Comparison of ENCODE assay signal across 13 cellular contexts in genomic region chr19:49588370-49589122, GRCh38. TPM values are rescaled to one million over a fixed set of nuclear protein-coding genes. Genes with fewer than 3 reads are reported as not detected.
A peak's percentile ranks its signal among the peaks of the same experiment; 100 is the strongest.
DNase-seq lines count a peak whose midpoint lies in the region; ATAC-seq, FAIRE-seq and TF ChIP-seq lines count a peak whose summit lies in the region.
"Had no signal": no experiment of that assay in that cellular context is flagged by ENCODE, and none has a peak within 500 bp of the region (broad histone marks: within the 10 kb centered on the region; RNA-seq: fewer than 3 reads in every experiment).

No MANE protein-coding gene starts in this region.

- H3K14ac ChIP-seq in mesenchymal stem cell (ENCODE audit: low read length in 2 of 2) = no peak overlapping the region

- no peak overlapping the region for H3K4me3 Mint-ChIP-seq in activated CD8-positive, alpha-beta T cell treated with anti-CD3 and anti-CD28 coated beads for 36 hours
- peak overlapping the region; percentile 29 for H3K4me3 Mint-ChIP-seq in type B pancreatic cell

- no peak overlapping the region for H2BK15ac ChIP-seq in mesenchymal stem cell (ENCODE audit: low read depth, poor library complexity, severe bottlenecking)

- H3K36me3 Mint-ChIP-seq in activated CD8-positive, alpha-beta T cell treated with anti-CD3 and anti-CD28 coated beads for 36 hours (ENCODE audit: low read depth) = peaks cover 1% of the 10 kb centered on the region
- H3K36me3 Mint-ChIP-seq in type B pancreatic cell = peaks cover 3% of the 10 kb centered on the region

- DNase-seq in cardiac muscle cell (ENCODE audit: low read depth in 1 of 2, low spot score in 1 of 2) (no peak), left cardiac atrium (no peak), mesenchymal stem cell (no peak), type B pancreatic cell (ENCODE audit: extremely low spot score, unreplicated experiment) (no peak), D721Med (ENCODE audit: insufficient read length, low spot score) (no peak), NCI-H2227 (lab: John Stamatoyannopoulos, UW; ENCODE audit: unreplicated experiment) (no peak), UCSD-AML1 (lab: John Stamatoyannopoulos, UW; ENCODE audit: unreplicated experiment) (no peak)
- DNase-seq in activated CD8-positive, alpha-beta T cell treated with anti-CD3 and anti-CD28 coated beads for 36 hours = peak; percentile 75
- DNase-seq: DND-41, NCI-H1417, NCI-H526 had no signal

- no peaks in the 10 kb centered on the region for H3K79me1 ChIP-seq in mesenchymal stem cell (replicated peaks; ENCODE audit: low read length, poor library complexity, severe bottlenecking)

- H2BK5ac ChIP-seq in mesenchymal stem cell (ENCODE audit: low read depth, low read length, poor library complexity, severe bottlenecking) = no peak overlapping the region

- no peak overlapping the region for H2AK5ac ChIP-seq in mesenchymal stem cell (ENCODE audit: low read length, severe bottlenecking)

- H3K27ac ChIP-seq in cardiac muscle cell (peak overlapping the region; percentile 31), mesenchymal stem cell (ENCODE audit: low read length, poor library complexity, severe bottlenecking) (no peak overlapping the region)

- H3K18ac ChIP-seq in mesenchymal stem cell (ENCODE audit: low read depth in 1 of 2, low read length in 2 of 2) = no peak overlapping the region

- peaks cover 14% of the 10 kb centered on the region for H3K4me1 ChIP-seq in cardiac muscle cell (ENCODE audit: low read depth)
- peaks cover 7% of the 10 kb centered on the region for H3K4me1 ChIP-seq in mesenchymal stem cell (ENCODE audit: control insufficient read depth, insufficient read depth, low read depth, low read length)

- 89% methylated on average over 17 of the region's 18 CpGs for WGBS in mesenchymal stem cell

- TF ChIP-seq CTCF in cardiac muscle cell (IDR thresholded peaks at IDR 0.05; ENCODE audit: low read depth, low read length) (no peak), type B pancreatic cell (conservative IDR thresholded peaks at IDR 0.05) (no peak), D721Med (IDR thresholded peaks at IDR 0.05; ENCODE audit: insufficient read depth, missing control alignments) (no peak)
- TF ChIP-seq CTCF in activated CD8-positive, alpha-beta T cell treated with anti-CD3 and anti-CD28 coated beads for 36 hours (IDR thresholded peaks at IDR 0.05) = no peak

- no peaks in the 10 kb centered on the region for H3K9me3 Mint-ChIP-seq in activated CD8-positive, alpha-beta T cell treated with anti-CD3 and anti-CD28 coated beads for 36 hours
- no peaks in the 10 kb centered on the region for H3K9me3 Mint-ChIP-seq in type B pancreatic cell

- no peak overlapping the region for H2BK120ac ChIP-seq in mesenchymal stem cell (ENCODE audit: low read depth, low read length)

- H3K36me3 ChIP-seq in cardiac muscle cell (no peaks in the 10 kb centered on the region), mesenchymal stem cell (ENCODE audit: control insufficient read depth in 1 of 2, insufficient read depth in 2 of 2, low read depth in 1 of 2, low read length in 2 of 2) (no peaks in the 10 kb centered on the region)
- H3K36me3 ChIP-seq: neutrophil had no signal

- no peak overlapping the region for H3K4ac ChIP-seq in mesenchymal stem cell (ENCODE audit: low read depth in 1 of 2, low read length in 2 of 2)

- FAIRE-seq in D721Med (lab: Jason Lieb, UNC) = no peak

- H4K8ac ChIP-seq in mesenchymal stem cell (ENCODE audit: low read length) = no peak overlapping the region

- CTCF ChIA-PET in activated CD8-positive, alpha-beta T cell treated with anti-CD3 and anti-CD28 coated beads for 36 hours (lab: Charles Lee) = interaction anchor here (1.0 to 1.4 kb wide), 3 partner anchors 42 to 92 kb away, joined by 3 read pairs; no protein-coding TSS in a partner anchor

- no peaks in the 10 kb centered on the region for H3K27me3 Mint-ChIP-seq in activated CD8-positive, alpha-beta T cell treated with anti-CD3 and anti-CD28 coated beads for 36 hours
- no peaks in the 10 kb centered on the region for H3K27me3 Mint-ChIP-seq in type B pancreatic cell

- H3K27ac Mint-ChIP-seq in activated CD8-positive, alpha-beta T cell treated with anti-CD3 and anti-CD28 coated beads for 36 hours = no peak overlapping the region
- H3K27ac Mint-ChIP-seq in type B pancreatic cell = peak overlapping the region; percentile 1

- peaks cover 16% of the 10 kb centered on the region for H3K4me1 Mint-ChIP-seq in activated CD8-positive, alpha-beta T cell treated with anti-CD3 and anti-CD28 coated beads for 36 hours (ENCODE audit: low read depth)
- H3K4me1 Mint-ChIP-seq in type B pancreatic cell (ENCODE audit: unreplicated experiment) = peaks cover 3% of the 10 kb centered on the region

- H3K4me3 ChIP-seq in cardiac muscle cell (no peak overlapping the region), mesenchymal stem cell (ENCODE audit: insufficient read depth in 1 of 2, low read depth in 1 of 2, low read length in 2 of 2) (no peak overlapping the region)

- H3K9ac ChIP-seq in mesenchymal stem cell (ENCODE audit: low read length) = no peak overlapping the region

- intact Hi-C loops in left cardiac atrium (cut with DNase I) = no loop called here
- intact Hi-C loops in activated CD8-positive, alpha-beta T cell treated with anti-CD3 and anti-CD28 coated beads for 36 hours (cut with micrococcal nuclease) = no loop called here

- H4K91ac ChIP-seq in mesenchymal stem cell (ENCODE audit: low read length) = peak overlapping the region; percentile 45

- H2BK12ac ChIP-seq in mesenchymal stem cell (ENCODE audit: low read length in 2 of 2) = peak overlapping the region in 1 of 2 experiments; percentile 47

- ATAC-seq in left cardiac atrium = no peak
- ATAC-seq in activated CD8-positive, alpha-beta T cell treated with anti-CD3 and anti-CD28 coated beads for 36 hours = no peak

- POLR2A ChIA-PET in activated CD8-positive, alpha-beta T cell treated with anti-CD3 and anti-CD28 coated beads for 36 hours (lab: Charles Lee) = interaction anchor here (0.7 to 5.3 kb wide), 8 partner anchors 8 to 93 kb away, joined by 3 to 48 read pairs (median 4); partner anchors contain the start of genes NOSIP, PRMT1, PRRG2 and SCAF1

- no peaks in the 10 kb centered on the region for H3K27me3 ChIP-seq in cardiac muscle cell
- H3K27me3 ChIP-seq in mesenchymal stem cell (ENCODE audit: control insufficient read depth in 1 of 2, insufficient read depth in 1 of 2, low read length in 2 of 2) = no peaks in the 10 kb centered on the region
- H3K27me3 ChIP-seq: neutrophil had no signal

- H2AFZ ChIP-seq in mesenchymal stem cell (ENCODE audit: low read depth, low read length) = no peak overlapping the region

- no peaks in the 10 kb centered on the region for H3K9me3 ChIP-seq in cardiac muscle cell (ENCODE audit: low read depth)
- no peaks in the 10 kb centered on the region for H3K9me3 ChIP-seq in mesenchymal stem cell (ENCODE audit: control insufficient read depth, low read length)
- H3K9me3 ChIP-seq: neutrophil had no signal

- no peak overlapping the region for H3K4me2 ChIP-seq in mesenchymal stem cell (ENCODE audit: low read length, poor library complexity, severe bottlenecking)

- no peak overlapping the region for H3K23ac ChIP-seq in mesenchymal stem cell (ENCODE audit: low read length in 2 of 2)

RNA-seq across cellular contexts. Expression of gene PRR12, which starts 2.4 kb away (rescaled TPM):
- total RNA-seq in cardiac muscle cell (18.2 and 24.7 TPM in 2 replicates), left cardiac atrium (10 to 100 TPM; 12.9 to 15.9 TPM), type B pancreatic cell (ENCODE audit: low replicate concordance) (32.0 and 40.0 TPM in 2 replicates)
- 3.9 and 5.1 TPM in 2 replicates for polyA plus RNA-seq in cardiac muscle cell
- 10 to 100 TPM; 16.0 to 17.8 TPM for total RNA-seq in activated CD8-positive, alpha-beta T cell treated with anti-CD3 and anti-CD28 coated beads for 36 hours
- polyA plus RNA-seq in mesenchymal stem cell (2013, experiment 1 of 2) = 12.1 TPM
- 11.2 TPM for polyA plus RNA-seq in mesenchymal stem cell (2013, experiment 2 of 2)

RNA-seq across cellular contexts. Expression of gene PRRG2, which starts 7.4 kb away (rescaled TPM):
- 0.67 and 8.2 TPM in 2 replicates for total RNA-seq in cardiac muscle cell
- 0.10 and 0.29 TPM in 2 replicates for polyA plus RNA-seq in cardiac muscle cell
- 1 to 10 TPM in 1 of 2 donors, under 1 TPM in 1; 0.68 to 1.1 TPM for total RNA-seq in left cardiac atrium
- total RNA-seq in activated CD8-positive, alpha-beta T cell treated with anti-CD3 and anti-CD28 coated beads for 36 hours = 1 to 10 TPM; 1.5 TPM
- 0.50 TPM for polyA plus RNA-seq in mesenchymal stem cell (2013, experiment 1 of 2)
- polyA plus RNA-seq in mesenchymal stem cell (2013, experiment 2 of 2) = 0.40 TPM
- 5.1 and 5.2 TPM in 2 replicates for total RNA-seq in type B pancreatic cell (ENCODE audit: low replicate concordance)
- total RNA-seq: skeletal muscle tissue had no signal

RNA-seq across cellular contexts. Expression of gene NOSIP, which starts 8.2 kb away (rescaled TPM):
- total RNA-seq in cardiac muscle cell (120 and 132 TPM in 2 replicates), left cardiac atrium (10 to 100 TPM; 43.6 to 48.6 TPM), type B pancreatic cell (ENCODE audit: low replicate concordance) (56.3 and 62.0 TPM in 2 replicates)
- polyA plus RNA-seq in cardiac muscle cell = 181 and 193 TPM in 2 replicates
- total RNA-seq in activated CD8-positive, alpha-beta T cell treated with anti-CD3 and anti-CD28 coated beads for 36 hours = 10 to 100 TPM; 75.6 to 79.4 TPM
- polyA plus RNA-seq in mesenchymal stem cell (2013, experiment 1 of 2) = 47.3 TPM
- 45.5 TPM for polyA plus RNA-seq in mesenchymal stem cell (2013, experiment 2 of 2)

RNA-seq across cellular contexts. Expression of gene RRAS, which starts 51.4 kb away (rescaled TPM):
- total RNA-seq in cardiac muscle cell (41.3 and 42.6 TPM in 2 replicates), left cardiac atrium (10 to 100 TPM; 85.6 to 95.0 TPM), type B pancreatic cell (ENCODE audit: low replicate concordance) (10.6 and 16.0 TPM in 2 replicates)
- 80.1 and 88.1 TPM in 2 replicates for polyA plus RNA-seq in cardiac muscle cell
- total RNA-seq in activated CD8-positive, alpha-beta T cell treated with anti-CD3 and anti-CD28 coated beads for 36 hours = 1 to 10 TPM; 6.3 to 7.1 TPM
- polyA plus RNA-seq in mesenchymal stem cell (2013, experiment 1 of 2) = 129 TPM
- 134 TPM for polyA plus RNA-seq in mesenchymal stem cell (2013, experiment 2 of 2)

RNA-seq across cellular contexts. Expression of gene SCAF1, which starts 53.5 kb away (rescaled TPM):
- total RNA-seq in cardiac muscle cell = 66.9 and 71.0 TPM in 2 replicates
- polyA plus RNA-seq in cardiac muscle cell = 16.4 and 19.3 TPM in 2 replicates
- total RNA-seq in left cardiac atrium = 10 to 100 TPM; 38.6 to 46.9 TPM
- 10 to 100 TPM; 54.5 to 57.2 TPM for total RNA-seq in activated CD8-positive, alpha-beta T cell treated with anti-CD3 and anti-CD28 coated beads for 36 hours
- 43.0 TPM for polyA plus RNA-seq in mesenchymal stem cell (2013, experiment 1 of 2)
- 38.9 TPM for polyA plus RNA-seq in mesenchymal stem cell (2013, experiment 2 of 2)
- total RNA-seq in type B pancreatic cell (ENCODE audit: low replicate concordance) = 75.0 and 78.1 TPM in 2 replicates
